In the genomic region with DNA sequence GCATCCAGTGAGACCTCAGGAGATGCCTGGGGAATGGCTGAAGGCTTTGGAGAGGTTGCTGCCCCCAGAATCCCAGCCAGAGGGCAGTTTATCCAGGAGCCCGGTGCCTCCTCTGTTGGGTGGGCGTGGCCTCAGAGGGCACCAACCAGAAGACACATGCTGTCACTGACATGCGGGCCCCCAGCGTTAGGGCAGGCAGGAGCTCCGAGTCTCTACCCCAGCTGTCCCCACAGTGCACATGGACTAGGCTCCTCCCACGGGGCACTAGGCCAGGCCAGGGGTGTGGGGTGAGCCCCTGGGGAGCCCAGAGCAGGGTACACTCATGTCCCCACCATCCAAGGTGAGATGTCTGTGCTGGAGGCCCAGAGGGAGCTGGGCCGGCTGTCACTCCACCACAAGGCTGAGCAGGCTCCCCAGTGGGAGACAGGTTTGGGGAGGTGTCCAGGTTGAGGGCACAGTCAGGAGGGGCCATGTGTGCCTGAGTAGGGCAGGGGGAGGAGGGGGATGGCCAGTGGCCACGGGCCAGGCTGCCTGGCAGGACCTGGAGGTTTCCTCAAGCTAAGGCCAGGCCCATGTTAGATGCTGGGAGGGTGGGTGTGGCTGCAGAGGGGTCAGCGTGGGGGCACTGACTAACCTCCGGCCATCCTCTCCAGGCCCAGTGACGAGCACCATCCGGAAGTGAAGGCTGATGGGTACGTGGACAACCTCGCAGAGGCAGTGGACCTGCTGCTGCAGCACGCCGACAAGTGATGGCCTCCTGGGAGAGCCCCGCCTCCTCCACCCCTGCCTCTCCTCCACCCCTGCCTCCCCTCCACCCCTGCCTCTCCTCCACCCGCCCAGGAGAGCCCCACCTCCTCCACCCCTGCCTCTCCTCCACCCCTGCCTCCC, we compare ENCODE assay signal across 9 cellular contexts.
DNase-seq lines count a peak whose midpoint lies in the region; ATAC-seq and TF ChIP-seq lines count a peak whose summit lies in the region.
"Had no signal": no experiment of that assay in that cellular context is flagged by ENCODE, and none has a peak within 500 bp of the region (broad histone marks: within the 10 kb centered on the region; RNA-seq: fewer than 3 reads in every experiment).

No MANE protein-coding gene starts in this region.

- H3F3A ChIP-seq in DOHH2 (ENCODE audit: control insufficient read depth, insufficient read depth) = no peaks in the 10 kb centered on the region
- no peaks in the 10 kb centered on the region for H3F3A ChIP-seq in PC-3 (ENCODE audit: low read length, unreplicated experiment)

- H3K9me3 ChIP-seq in DOHH2 (ENCODE audit: control insufficient read depth, insufficient read depth, low read length) = no peaks in the 10 kb centered on the region
- no peaks in the 10 kb centered on the region for H3K9me3 ChIP-seq in mammary epithelial cell (replicated peaks; ENCODE audit: insufficient read depth, low read length)
- no peaks in the 10 kb centered on the region for H3K9me3 ChIP-seq in PC-3 (ENCODE audit: low read length)
- H3K9me3 ChIP-seq: HAP-1 had no signal

- CTCF ChIA-PET in mammary epithelial cell (lab: Charles Lee; ENCODE audit: low non-redundant PET) = no interaction called here
- CTCF ChIA-PET in PC-3 (lab: Charles Lee) = no interaction called here

- 67% methylated on average over 3 of the region's 18 CpGs for WGBS in mammary epithelial cell (ENCODE audit: low coverage, missing lambda C conversion rate)

- H3K36me3 ChIP-seq in DOHH2 (ENCODE audit: control insufficient read depth, low read length) (peaks cover 11% of the 10 kb centered on the region), mammary epithelial cell (ENCODE audit: insufficient read depth, low read length) (no peaks in the 10 kb centered on the region), PC-3 (ENCODE audit: low read depth, low read length) (no peaks in the 10 kb centered on the region)
- H3K36me3 ChIP-seq: HAP-1 had no signal

- H3K4me2 ChIP-seq in DOHH2 (ENCODE audit: low read length) (peak overlapping the region; percentile 69), mammary epithelial cell (ENCODE audit: insufficient read depth, low read depth, low read length) (no peak overlapping the region), PC-3 (ENCODE audit: low read length) (no peak overlapping the region)

- peaks cover 61% of the 10 kb centered on the region for H3K4me1 ChIP-seq in DOHH2 (ENCODE audit: control insufficient read depth, low read length)
- no peaks in the 10 kb centered on the region for H3K4me1 ChIP-seq in mammary epithelial cell (ENCODE audit: insufficient read depth, low read length)
- no peaks in the 10 kb centered on the region for H3K4me1 ChIP-seq in PC-3 (ENCODE audit: insufficient read depth, low read length)
- H3K4me1 ChIP-seq: HAP-1 had no signal

- in situ Hi-C loops in mammary epithelial cell (cut with MboI; ENCODE audit: low sequenced_read_pairs in 2 of 2) = no loop called here

- no TSS peak for BruUV-seq in mammary epithelial cell (replicated peaks; lab: Mats Ljungman, UMichigan)
- no TSS peak for BruUV-seq in PC-3 (replicated peaks; lab: Mats Ljungman, UMichigan)

- H3K9me2 ChIP-seq in DOHH2 (replicated peaks; ENCODE audit: control insufficient read depth, low read length) = no peaks in the 10 kb centered on the region
- H3K9me2 ChIP-seq in PC-3 (replicated peaks; ENCODE audit: low read length) = no peaks in the 10 kb centered on the region

- H3K4me3 ChIP-seq in DOHH2 (ENCODE audit: low read length) = peak overlapping the region; percentile 39
- H3K4me3 ChIP-seq in mammary epithelial cell (replicated peaks in 1 of 3; ENCODE audit: insufficient read depth in 1 of 3, low read depth in 2 of 3, low read length in 3 of 3) = no peak overlapping the region
- H3K4me3 ChIP-seq in PC-3 (ENCODE audit: low read length) = no peak overlapping the region
- H3K4me3 ChIP-seq: HAP-1 had no signal

- no peaks in the 10 kb centered on the region for H3K79me2 ChIP-seq in DOHH2 (ENCODE audit: control insufficient read depth, low read length)
- no peaks in the 10 kb centered on the region for H3K79me2 ChIP-seq in mammary epithelial cell (ENCODE audit: insufficient read depth, low read length)
- H3K79me2 ChIP-seq in PC-3 (ENCODE audit: low read length) = no peaks in the 10 kb centered on the region

- H3K27ac ChIP-seq in DOHH2 (ENCODE audit: low read depth, low read length) = peak overlapping the region; percentile 33
- H3K27ac ChIP-seq in mammary epithelial cell (ENCODE audit: insufficient read depth, low read depth, low read length) = no peak overlapping the region
- H3K27ac ChIP-seq in PC-3 (ENCODE audit: low read length) = no peak overlapping the region

- H3K27me3 ChIP-seq in DOHH2 (ENCODE audit: control insufficient read depth, low read length) (no peaks in the 10 kb centered on the region), mammary epithelial cell (ENCODE audit: insufficient read depth, low read length) (no peaks in the 10 kb centered on the region), PC-3 (ENCODE audit: low read length) (no peaks in the 10 kb centered on the region)

- TF ChIP-seq CTCF in DOHH2 (IDR thresholded peaks at IDR 0.05; ENCODE audit: low read depth, low read length, poor library complexity, severe bottlenecking) (no peak), omental fat pad (IDR thresholded peaks at IDR 0.05) (no peak), mammary epithelial cell (conservative IDR thresholded peaks at IDR 0.05 in 1 of 2, IDR thresholded peaks at IDR 0.05 in 1 of 2; ENCODE audit: extremely low read depth in 1 of 2, insufficient read depth in 1 of 2, low read depth in 1 of 2, low read length in 2 of 2) (no peak), PC-3 (conservative IDR thresholded peaks at IDR 0.05; ENCODE audit: low read depth, low read length) (no peak)

- intact Hi-C loops in mammary epithelial cell (cut with micrococcal nuclease) (no loop called here), PC-3 (cut with micrococcal nuclease) (no loop called here)

- H3K9ac ChIP-seq in mammary epithelial cell (ENCODE audit: insufficient read depth, low read length) (no peak overlapping the region), PC-3 (ENCODE audit: low read length) (no peak overlapping the region)

- ATAC-seq in omental fat pad (ENCODE audit: low FRiP score) (peak; percentile 58), HG02870 (IDR thresholded peaks at IDR 0.05; ENCODE audit: unreplicated experiment) (no peak), PC-3 (no peak; the same call in 1 of the 2 replicates)

- H2AFZ ChIP-seq in mammary epithelial cell (ENCODE audit: low read depth, low read length) (no peak overlapping the region), PC-3 (ENCODE audit: low read length) (no peak overlapping the region)

- H4K20me1 ChIP-seq in DOHH2 (ENCODE audit: control insufficient read depth, insufficient read depth, low read depth, low read length) (no peaks in the 10 kb centered on the region), mammary epithelial cell (ENCODE audit: insufficient read depth, low read length) (no peaks in the 10 kb centered on the region), PC-3 (ENCODE audit: low read length) (no peaks in the 10 kb centered on the region)

- POLR2A ChIA-PET in PC-3 (lab: Charles Lee; ENCODE audit: unreplicated experiment) = no interaction called here

- dilution Hi-C loops in mammary epithelial cell (cut with HindIII; ENCODE audit: low sequenced_read_pairs) = no loop called here

- DNase-seq in NCI-H82 (lab: John Stamatoyannopoulos, UW) = peak; percentile 73
- DNase-seq in dermis blood vessel endothelial cell = peak; percentile 65
- DNase-seq in omental fat pad (ENCODE audit: low spot score) = no peak
- no peak for DNase-seq in mammary epithelial cell
- no peak for DNase-seq in NCI-H510A (lab: John Stamatoyannopoulos, UW)
- no peak for DNase-seq in PC-3

Comparison
In these comparisons a context has a peak if more than half of its experiments do, and no peak if none do; other contexts are left out.
1. DNase-seq: peak in NCI-H82 (single experiment) and dermis blood vessel endothelial cell (single experiment); none in omental fat pad (single experiment), mammary epithelial cell (single experiment), NCI-H510A (single experiment) and PC-3 (single experiment).